8 cellular contexts compared by ENCODE assay signal in genomic region chr17:40086150-40087044, GRCh38.
DNase-seq lines count a peak whose midpoint lies in the region; ATAC-seq and TF ChIP-seq lines count a peak whose summit lies in the region.

No MANE protein-coding gene starts in this region.

- no peak overlapping the region for H3K4me2 ChIP-seq in KMS-11

- H3K4me3 ChIP-seq in KMS-11 (IDR thresholded peaks at IDR 0.05; ENCODE audit: insufficient read depth, low read depth, low read length) = no peak overlapping the region

- no peaks in the 10 kb centered on the region for H3K4me1 ChIP-seq in KMS-11 (ENCODE audit: low read depth, poor library complexity, severe bottlenecking)

- no peak overlapping the region for H3K27ac ChIP-seq in KMS-11

- H3K27me3 ChIP-seq in KMS-11 (ENCODE audit: insufficient read depth, low read depth) = no peaks in the 10 kb centered on the region

- peak; percentile 77 for ATAC-seq in effector memory CD8-positive, alpha-beta T cell (replicated peaks)
- ATAC-seq in GM21381 (IDR thresholded peaks at IDR 0.05; ENCODE audit: unreplicated experiment) (no peak), HG02840 (IDR thresholded peaks at IDR 0.05; ENCODE audit: low FRiP score, unreplicated experiment) (no peak)

- H3K27ac Mint-ChIP-seq in effector memory CD8-positive, alpha-beta T cell = peak overlapping the region; percentile 10 to 72
- H3K27ac Mint-ChIP-seq in nephron = peak overlapping the region; percentile 8 to 58 (median 20)

- TF ChIP-seq CTCF in KMS-11 (conservative IDR thresholded peaks at IDR 0.05; ENCODE audit: low read depth, low read length) = peak; percentile 93
- TF ChIP-seq CTCF in nephron (IDR thresholded peaks at IDR 0.05; ENCODE audit: unreplicated experiment in 3 of 3) = peak; percentile 64 to 71 (median 70)

- H3K36me3 ChIP-seq in KMS-11 (ENCODE audit: insufficient read depth) = 0 out of 2 replicates have a peak, but pooled peaks cover 3% of the 10 kb centered on the region

- H3K9me3 Mint-ChIP-seq in effector memory CD8-positive, alpha-beta T cell = no peaks in the 10 kb centered on the region
- no peaks in the 10 kb centered on the region for H3K9me3 Mint-ChIP-seq in nephron

- peak; percentile 41 for DNase-seq in DMS79 treated with DMSO at 0.1 percent for 48 hours (lab: John Stamatoyannopoulos, UW)
- peak; percentile 61 for DNase-seq in activated CD4-positive, CD25-positive, alpha-beta regulatory T cell treated with anti-CD3 and anti-CD28 coated beads, Interleukin-2, amount 50 U/mL, for 72 hours
- peak; percentile 49 to 59 (median 54) for DNase-seq in effector memory CD8-positive, alpha-beta T cell
- no peak for DNase-seq in medulla oblongata (ENCODE audit: extremely low spot score)

- H4K20me1 ChIP-seq in KMS-11 (ENCODE audit: insufficient read depth) = no peaks in the 10 kb centered on the region

- H3K27me3 Mint-ChIP-seq in effector memory CD8-positive, alpha-beta T cell = no peaks in the 10 kb centered on the region
- no peaks in the 10 kb centered on the region for H3K27me3 Mint-ChIP-seq in nephron (ENCODE audit: low read depth)

- no peaks in the 10 kb centered on the region for H3K79me2 ChIP-seq in KMS-11 (ENCODE audit: insufficient read depth, low read depth)

- H3K4me3 Mint-ChIP-seq in effector memory CD8-positive, alpha-beta T cell = no peak overlapping the region
- H3K4me3 Mint-ChIP-seq in nephron = no peak overlapping the region

- H3K36me3 Mint-ChIP-seq in effector memory CD8-positive, alpha-beta T cell (ENCODE audit: insufficient read depth) = peaks cover 59% of the 10 kb centered on the region
- H3K36me3 Mint-ChIP-seq in nephron (ENCODE audit: low read depth) = peaks cover 44% of the 10 kb centered on the region

- no peak overlapping the region for H3K9ac ChIP-seq in KMS-11

- H3K4me1 Mint-ChIP-seq in effector memory CD8-positive, alpha-beta T cell (ENCODE audit: low read depth in 2 of 2) = peaks cover 11 to 14% of the 10 kb centered on the region in 2 donors
- H3K4me1 Mint-ChIP-seq in nephron = peaks cover 27% of the 10 kb centered on the region

- H2AFZ ChIP-seq in KMS-11 (ENCODE audit: low read depth) = no peak overlapping the region
